In the genomic region with DNA sequence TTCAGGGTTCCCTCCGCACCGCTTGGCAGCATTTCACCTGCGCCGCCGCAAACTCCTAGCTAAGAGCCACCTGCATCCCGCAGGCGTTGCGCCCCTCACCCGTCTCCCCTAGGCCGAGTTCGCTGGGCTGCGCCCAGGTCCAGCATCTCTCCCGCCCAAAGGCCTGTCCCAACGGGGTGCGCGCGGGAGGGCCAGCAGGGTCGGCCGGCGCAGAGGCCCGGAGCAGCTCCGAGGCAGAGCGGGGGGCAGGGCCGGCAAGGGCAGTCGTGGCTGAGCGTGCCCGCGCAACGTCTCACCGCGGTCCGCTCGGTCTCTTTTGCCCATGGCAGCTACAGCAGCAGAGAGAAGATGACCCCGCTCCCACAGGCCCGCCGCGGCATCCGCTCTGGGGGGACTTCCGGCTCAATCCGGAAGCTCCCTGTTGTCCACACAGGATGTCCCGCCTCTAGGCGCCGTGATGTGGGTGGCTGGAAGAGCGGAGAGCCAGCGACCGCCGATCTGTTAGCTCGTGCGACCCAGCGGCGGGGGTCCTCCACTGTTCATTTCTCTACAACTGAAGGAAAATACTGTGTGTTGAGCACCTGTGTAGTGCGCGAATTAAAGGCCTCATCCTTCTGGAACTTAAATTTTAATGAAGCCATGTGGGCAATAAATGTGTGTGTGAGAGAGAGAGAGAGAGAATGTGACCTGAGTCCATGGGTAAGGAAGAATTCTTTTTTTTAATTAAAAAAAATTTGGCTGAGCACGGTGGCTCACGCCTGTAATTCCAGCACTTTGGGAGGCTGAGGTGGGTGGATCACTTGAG, we compare ENCODE assay signal across 8 cellular contexts. TPM values are rescaled to one million over a fixed set of nuclear protein-coding genes. Genes with fewer than 3 reads are reported as not detected.
DNase-seq lines count a peak whose midpoint lies in the region; ATAC-seq and TF ChIP-seq lines count a peak whose summit lies in the region.

A gene (minus strand): TSS at position 387 of the 805 bp plus-strand sequence. CDS start 63 bp downstream, at position 324.

- H3K9me3 Mint-ChIP-seq in activated CD4-positive, alpha-beta T cell treated with anti-CD3 and anti-CD28 coated beads, Interleukin-2, amount 10 ng/mL, durations not matched to agents 7 days and 5 days, result no peaks in the 10 kb centered on the region

- peak; percentile 96 for TF ChIP-seq POLR2A in GM19099 (IDR thresholded peaks at IDR 0.05; ENCODE audit: extremely low read depth, insufficient read length, low read depth)

- H3K36me3 ChIP-seq in BE2C, result peaks cover 8% of the 10 kb centered on the region

- H3K36me3 Mint-ChIP-seq in activated CD4-positive, alpha-beta T cell treated with anti-CD3 and anti-CD28 coated beads, Interleukin-2, amount 10 ng/mL, durations not matched to agents 7 days and 5 days (ENCODE audit: low read depth), result peaks cover 34% of the 10 kb centered on the region

- no peaks in the 10 kb centered on the region for H3K9me3 ChIP-seq in BE2C

- CTCF ChIA-PET in activated CD4-positive, alpha-beta T cell treated with anti-CD3 and anti-CD28 coated beads, Interleukin-2, amount 10 ng/mL, durations not matched to agents 7 days and 5 days (lab: Charles Lee), result interaction anchor here (1.0 to 1.6 kb wide), 4 partner anchors 26 to 211 kb away, joined by 3 read pairs; no protein-coding TSS in a partner anchor

- H3K4me1 Mint-ChIP-seq in activated CD4-positive, alpha-beta T cell treated with anti-CD3 and anti-CD28 coated beads, Interleukin-2, amount 10 ng/mL, durations not matched to agents 7 days and 5 days, result peaks cover 25% of the 10 kb centered on the region

- peak within 1 kb of the TSS; percentile 84 for H3K4me3 ChIP-seq in BE2C (ENCODE audit: low read depth, low read length)

- peak within 1 kb of the TSS; percentile 96 for H3K27ac Mint-ChIP-seq in activated CD4-positive, alpha-beta T cell treated with anti-CD3 and anti-CD28 coated beads, Interleukin-2, amount 10 ng/mL, durations not matched to agents 7 days and 5 days

- ATAC-seq in HG03378 (IDR thresholded peaks at IDR 0.05; ENCODE audit: unreplicated experiment) (peak; percentile 95), left lobe of liver (peak; percentile 96)

- no peak for TF ChIP-seq CTCF in BE2C (IDR thresholded peaks at IDR 0.05; ENCODE audit: low read depth, low read length)

- H3K4me1 ChIP-seq in BE2C, result no peaks in the 10 kb centered on the region

- no peaks in the 10 kb centered on the region for H3K27me3 Mint-ChIP-seq in activated CD4-positive, alpha-beta T cell treated with anti-CD3 and anti-CD28 coated beads, Interleukin-2, amount 10 ng/mL, durations not matched to agents 7 days and 5 days

- DNase-seq in BE2C (peak; percentile 84), NCI-H526 (lab: John Stamatoyannopoulos, UW) (peak; percentile 75 to 87), dedifferentiated amniotic fluid mesenchymal stem cell (ENCODE audit: extremely low spot score) (peak; percentile 81), left lobe of liver (ENCODE audit: low spot score) (peak; percentile 75)
- peak; percentile 85 for DNase-seq in activated CD4-positive, alpha-beta T cell treated with anti-CD3 and anti-CD28 coated beads, Interleukin-2, amount 10 ng/mL, durations not matched to agents 7 days and 5 days
- peak; percentile 85 to 91 for DNase-seq in stimulated activated CD4-positive, alpha-beta T cell treated with anti-CD3 and anti-CD28 coated beads, Interleukin-2, amount 100 ng/mL, for 24 hours

- H3K4me3 Mint-ChIP-seq in activated CD4-positive, alpha-beta T cell treated with anti-CD3 and anti-CD28 coated beads, Interleukin-2, amount 10 ng/mL, durations not matched to agents 7 days and 5 days, result peak within 1 kb of the TSS; percentile 96

- H3K27me3 ChIP-seq in BE2C, result no peaks in the 10 kb centered on the region

- POLR2A ChIA-PET in activated CD4-positive, alpha-beta T cell treated with anti-CD3 and anti-CD28 coated beads, Interleukin-2, amount 10 ng/mL, durations not matched to agents 7 days and 5 days (lab: Charles Lee), result interaction anchor here (0.6 kb wide), 1 partner anchor 620 kb away, joined by 3 read pairs; no protein-coding TSS in a partner anchor

RNA-seq across cellular contexts. Expression of the gene that starts here (rescaled TPM):
- 38.4 TPM for polyA plus RNA-seq in BE2C (2012; ENCODE audit: insufficient read depth, insufficient read length, low read depth)
- 10 to 100 TPM; 52.1 to 53.3 TPM for total RNA-seq in activated CD4-positive, alpha-beta T cell treated with anti-CD3 and anti-CD28 coated beads, Interleukin-2, amount 10 ng/mL, durations not matched to agents 7 days and 5 days
- 15.1 TPM for total RNA-seq in left lobe of liver

Comparison
In these comparisons a context has a peak if more than half of its experiments do, and no peak if none do; other contexts are left out.
1. Peak in every context shown above with its lines: DNase-seq, ATAC-seq and H3K4me3 ChIP-seq.